1 cellular context compared by ENCODE assay signal in genomic region chr1:88683516-88683847, GRCh38.
TF ChIP-seq lines count a peak whose summit lies in the region.

No MANE protein-coding gene starts in this region.

TF ChIP-seq in K562, 482 proteins besides CTCF, POLR2A, EP300 and RAD21 (continued from another document and continues in another):
- TF ChIP-seq ZNF318 (IDR thresholded peaks at IDR 0.05; ENCODE audit: borderline replicate concordance in 1 of 2, low read depth in 1 of 2) (0 out of 4 replicates have a peak, but pooled peaks of 1 of the 2 experiments have one; percentile 46), ZSCAN32 (CRISPR knock-in tag; IDR thresholded peaks at IDR 0.05) (no peak), SMARCA4 (IDR thresholded peaks at IDR 0.05) (0 out of 2 replicates have a peak, but pooled peaks have one; percentile 51), ARID3B (CRISPR knock-in tag; IDR thresholded peaks at IDR 0.05; ENCODE audit: borderline replicate concordance) (no peak), KLF16 (IDR thresholded peaks at IDR 0.05) (no peak), BRF2 (IDR thresholded peaks at IDR 0.05; ENCODE audit: borderline replicate concordance, insufficient read depth, insufficient read length) (no peak), MIER1 (IDR thresholded peaks at IDR 0.05; ENCODE audit: low read depth) (peak; percentile 49; the same call in 1 of the 2 replicates), HDAC2 (IDR thresholded peaks at IDR 0.05) (no peak), NRF1 (conservative IDR thresholded peaks at IDR 0.05 in 1 of 2, IDR thresholded peaks at IDR 0.05 in 1 of 2) (no peak), NCOA2 (IDR thresholded peaks at IDR 0.05; ENCODE audit: partially characterized antibody in 2 of 2) (no peak), NR2C1 (IDR thresholded peaks at IDR 0.05) (peak; percentile 37; the same call in 1 of the 2 replicates), NR2C1 (tag; IDR thresholded peaks at IDR 0.05) (no peak), MXD1 (CRISPR knock-in tag; IDR thresholded peaks at IDR 0.05; ENCODE audit: borderline replicate concordance, poor library complexity, severe bottlenecking) (no peak), RNF219 (CRISPR knock-in tag; IDR thresholded peaks at IDR 0.05) (no peak), ZBTB17 (CRISPR knock-in tag; IDR thresholded peaks at IDR 0.05) (no peak), TFAM (CRISPR knock-in tag; conservative IDR thresholded peaks at IDR 0.05) (no peak), NCOR1 (IDR thresholded peaks at IDR 0.05) (peak; percentile 9; the same call in 1 of the 2 replicates), MCM5 (IDR thresholded peaks at IDR 0.05; ENCODE audit: low read depth) (no peak), BRD4 (IDR thresholded peaks at IDR 0.05) (no peak), PRDM10 (IDR thresholded peaks at IDR 0.05; ENCODE audit: partially characterized antibody) (peak; percentile 94), ZNF395 (CRISPR knock-in tag; IDR thresholded peaks at IDR 0.05) (peak; percentile 63; the same call in 1 of the 2 replicates), HBP1 (CRISPR knock-in tag; IDR thresholded peaks at IDR 0.05) (0 out of 2 replicates have a peak, but pooled peaks have one; percentile 21)
